ENCODE assay signal across 1 cellular context in the genomic region with DNA sequence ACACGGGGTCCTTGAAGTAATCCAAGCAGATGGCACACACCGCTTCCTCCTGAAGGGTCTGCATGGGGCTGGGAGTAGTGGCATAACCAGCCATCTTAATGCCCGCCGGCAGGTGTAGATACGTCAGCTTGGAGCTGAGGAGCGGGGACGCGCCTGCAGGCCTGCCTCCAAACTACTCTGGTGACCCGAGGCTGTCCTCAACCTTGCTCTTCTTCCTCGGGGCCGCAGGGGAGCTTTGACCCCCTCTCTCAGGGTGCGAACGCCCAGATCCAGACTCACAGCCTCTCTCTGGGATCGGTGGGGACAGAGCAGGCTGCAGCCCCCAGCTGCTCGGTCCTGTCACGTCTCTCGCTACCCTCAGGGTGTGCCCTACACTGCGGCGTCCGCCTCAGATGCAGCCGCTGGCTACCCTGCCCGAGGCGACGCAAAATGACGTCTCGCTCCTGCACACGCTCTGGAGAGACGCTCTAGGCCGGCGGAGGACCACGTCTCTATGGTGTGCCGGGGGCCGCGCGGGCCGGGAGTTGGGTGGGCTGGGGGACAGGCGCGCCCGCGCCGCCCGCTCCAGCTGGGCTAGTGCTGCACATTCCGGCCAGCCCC.
TF ChIP-seq lines count a peak whose summit lies in the region.

TRIM52 (minus strand) TSS at position 424 of the 600 bp plus-strand sequence; CDS start at position 94, 330 bp downstream.

TF ChIP-seq in GM12878, 131 proteins besides CTCF, POLR2A, EP300 and RAD21 (continued from another document and continues in another):
- no peak for TF ChIP-seq RB1 (IDR thresholded peaks at IDR 0.05; ENCODE audit: borderline replicate concordance)
- TF ChIP-seq, protein P1, sequence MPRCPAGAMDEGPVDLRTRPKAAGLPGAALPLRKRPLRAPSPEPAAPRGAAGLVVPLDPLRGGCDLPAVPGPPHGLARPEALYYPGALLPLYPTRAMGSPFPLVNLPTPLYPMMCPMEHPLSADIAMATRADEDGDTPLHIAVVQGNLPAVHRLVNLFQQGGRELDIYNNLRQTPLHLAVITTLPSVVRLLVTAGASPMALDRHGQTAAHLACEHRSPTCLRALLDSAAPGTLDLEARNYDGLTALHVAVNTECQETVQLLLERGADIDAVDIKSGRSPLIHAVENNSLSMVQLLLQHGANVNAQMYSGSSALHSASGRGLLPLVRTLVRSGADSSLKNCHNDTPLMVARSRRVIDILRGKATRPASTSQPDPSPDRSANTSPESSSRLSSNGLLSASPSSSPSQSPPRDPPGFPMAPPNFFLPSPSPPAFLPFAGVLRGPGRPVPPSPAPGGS (IDR thresholded peaks at IDR 0.05; ENCODE audit: borderline replicate concordance, insufficient read depth, low read depth, low read length, poor library complexity, severe bottlenecking): peak; percentile 61
- TF ChIP-seq ATF7 (IDR thresholded peaks at IDR 0.05; ENCODE audit: low read depth): peak; percentile 78
- no peak for TF ChIP-seq NRF1 (conservative IDR thresholded peaks at IDR 0.05; ENCODE audit: low read depth, low read length)
- TF ChIP-seq WRNIP1 (IDR thresholded peaks at IDR 0.05; ENCODE audit: borderline replicate concordance, low read depth, low read length): no peak
- TF ChIP-seq RUNX3 (IDR thresholded peaks at IDR 0.05; ENCODE audit: low read length): peak; percentile 30
- TF ChIP-seq CBFB (IDR thresholded peaks at IDR 0.05; ENCODE audit: low read depth): peak; percentile 84
- peak; percentile 61 for TF ChIP-seq PML (IDR thresholded peaks at IDR 0.05; ENCODE audit: low read length)
- TF ChIP-seq LARP7 (IDR thresholded peaks at IDR 0.05): peak; percentile 46
- no peak for TF ChIP-seq MYB (IDR thresholded peaks at IDR 0.05; ENCODE audit: borderline replicate concordance, low read depth, low read length)
- TF ChIP-seq POLR2AphosphoS5 (IDR thresholded peaks at IDR 0.05; ENCODE audit: low read length): peak; percentile 98
- TF ChIP-seq BHLHE40 (IDR thresholded peaks at IDR 0.05; ENCODE audit: borderline replicate concordance in 1 of 2, low read depth in 2 of 2, low read length in 1 of 2): peak; percentile 66 to 84
- TF ChIP-seq TARDBP (IDR thresholded peaks at IDR 0.05; ENCODE audit: borderline replicate concordance): peak; percentile 85; the same call in 1 of the 2 replicates
- TF ChIP-seq NR2C1 (IDR thresholded peaks at IDR 0.05): 0 out of 2 replicates have a peak, but pooled peaks have one; percentile 40
- TF ChIP-seq FOXK2 (IDR thresholded peaks at IDR 0.05): peak; percentile 50
- 0 out of 2 replicates have a peak, but pooled peaks have one; percentile 53 for TF ChIP-seq SMARCA5 (IDR thresholded peaks at IDR 0.05)
- TF ChIP-seq, protein P2, sequence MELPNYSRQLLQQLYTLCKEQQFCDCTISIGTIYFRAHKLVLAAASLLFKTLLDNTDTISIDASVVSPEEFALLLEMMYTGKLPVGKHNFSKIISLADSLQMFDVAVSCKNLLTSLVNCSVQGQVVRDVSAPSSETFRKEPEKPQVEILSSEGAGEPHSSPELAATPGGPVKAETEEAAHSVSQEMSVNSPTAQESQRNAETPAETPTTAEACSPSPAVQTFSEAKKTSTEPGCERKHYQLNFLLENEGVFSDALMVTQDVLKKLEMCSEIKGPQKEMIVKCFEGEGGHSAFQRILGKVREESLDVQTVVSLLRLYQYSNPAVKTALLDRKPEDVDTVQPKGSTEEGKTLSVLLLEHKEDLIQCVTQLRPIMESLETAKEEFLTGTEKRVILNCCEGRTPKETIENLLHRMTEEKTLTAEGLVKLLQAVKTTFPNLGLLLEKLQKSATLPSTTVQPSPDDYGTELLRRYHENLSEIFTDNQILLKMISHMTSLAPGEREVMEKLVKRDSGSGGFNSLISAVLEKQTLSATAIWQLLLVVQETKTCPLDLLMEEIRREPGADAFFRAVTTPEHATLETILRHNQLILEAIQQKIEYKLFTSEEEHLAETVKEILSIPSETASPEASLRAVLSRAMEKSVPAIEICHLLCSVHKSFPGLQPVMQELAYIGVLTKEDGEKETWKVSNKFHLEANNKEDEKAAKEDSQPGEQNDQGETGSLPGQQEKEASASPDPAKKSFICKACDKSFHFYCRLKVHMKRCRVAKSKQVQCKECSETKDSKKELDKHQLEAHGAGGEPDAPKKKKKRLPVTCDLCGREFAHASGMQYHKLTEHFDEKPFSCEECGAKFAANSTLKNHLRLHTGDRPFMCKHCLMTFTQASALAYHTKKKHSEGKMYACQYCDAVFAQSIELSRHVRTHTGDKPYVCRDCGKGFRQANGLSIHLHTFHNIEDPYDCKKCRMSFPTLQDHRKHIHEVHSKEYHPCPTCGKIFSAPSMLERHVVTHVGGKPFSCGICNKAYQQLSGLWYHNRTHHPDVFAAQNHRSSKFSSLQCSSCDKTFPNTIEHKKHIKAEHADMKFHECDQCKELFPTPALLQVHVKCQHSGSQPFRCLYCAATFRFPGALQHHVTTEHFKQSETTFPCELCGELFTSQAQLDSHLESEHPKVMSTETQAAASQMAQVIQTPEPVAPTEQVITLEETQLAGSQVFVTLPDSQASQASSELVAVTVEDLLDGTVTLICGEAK (IDR thresholded peaks at IDR 0.05; ENCODE audit: borderline replicate concordance): no peak; the same call in 1 of the 2 replicates
- peak; percentile 45; the same call in 1 of the 2 replicates for TF ChIP-seq ZNF207 (IDR thresholded peaks at IDR 0.05; ENCODE audit: borderline replicate concordance)
- peak; percentile 7; the same call in 1 of the 2 replicates for TF ChIP-seq BCL11A (IDR thresholded peaks at IDR 0.05; ENCODE audit: low read depth, low read length)
- peak; percentile 98 for TF ChIP-seq TAF1 (IDR thresholded peaks at IDR 0.05; ENCODE audit: borderline replicate concordance, low read depth, low read length)
- peak; percentile 95 for TF ChIP-seq SIN3A (IDR thresholded peaks at IDR 0.05; ENCODE audit: low read depth, low read length)
- TF ChIP-seq PAX5 (IDR thresholded peaks at IDR 0.05; ENCODE audit: borderline replicate concordance, low read depth, low read length): peak; percentile 62; the same call in 1 of the 2 replicates
- peak; percentile 77 for TF ChIP-seq SMAD5 (IDR thresholded peaks at IDR 0.05; ENCODE audit: low read depth)
- TF ChIP-seq GATAD2B (conservative IDR thresholded peaks at IDR 0.05; ENCODE audit: low read depth): peak; percentile 51; the same call in 1 of the 2 replicates
- TF ChIP-seq NFXL1 (IDR thresholded peaks at IDR 0.05; ENCODE audit: borderline replicate concordance): no peak
- peak; percentile 65; the same call in 1 of the 2 replicates for TF ChIP-seq TCF12 (IDR thresholded peaks at IDR 0.05; ENCODE audit: low read depth, low read length)
- peak in 1 of 2 experiments; percentile 54; a peak in 2 of 3 replicates for TF ChIP-seq EGR1 (IDR thresholded peaks at IDR 0.05; ENCODE audit: borderline replicate concordance in 1 of 2, low read depth in 2 of 2, low read length in 2 of 2)
- peak; percentile 49; the same call in 1 of the 2 replicates for TF ChIP-seq NR2F1 (conservative IDR thresholded peaks at IDR 0.05)
- TF ChIP-seq STAT1 (conservative IDR thresholded peaks at IDR 0.05): 0 out of 2 replicates have a peak, but pooled peaks have one; percentile 16
- no peak for TF ChIP-seq CBX5 (IDR thresholded peaks at IDR 0.05; ENCODE audit: low read depth)
- no peak for TF ChIP-seq SMC3 (IDR thresholded peaks at IDR 0.05; ENCODE audit: borderline replicate concordance, low read length)
- no peak for TF ChIP-seq JUND (IDR thresholded peaks at IDR 0.05; ENCODE audit: low read depth, low read length)
- TF ChIP-seq POU2F2 (IDR thresholded peaks at IDR 0.05; ENCODE audit: borderline replicate concordance, low read depth, low read length): peak; percentile 89
- no peak for TF ChIP-seq IRF5 (IDR thresholded peaks at IDR 0.05; ENCODE audit: borderline replicate concordance)
- 0 out of 2 replicates have a peak, but pooled peaks have one; percentile 42 for TF ChIP-seq CHD1 (IDR thresholded peaks at IDR 0.05; ENCODE audit: low read depth, low read length)
- TF ChIP-seq MXI1 (IDR thresholded peaks at IDR 0.05; ENCODE audit: low read depth, low read length): peak; percentile 75
- TF ChIP-seq, protein P3, sequence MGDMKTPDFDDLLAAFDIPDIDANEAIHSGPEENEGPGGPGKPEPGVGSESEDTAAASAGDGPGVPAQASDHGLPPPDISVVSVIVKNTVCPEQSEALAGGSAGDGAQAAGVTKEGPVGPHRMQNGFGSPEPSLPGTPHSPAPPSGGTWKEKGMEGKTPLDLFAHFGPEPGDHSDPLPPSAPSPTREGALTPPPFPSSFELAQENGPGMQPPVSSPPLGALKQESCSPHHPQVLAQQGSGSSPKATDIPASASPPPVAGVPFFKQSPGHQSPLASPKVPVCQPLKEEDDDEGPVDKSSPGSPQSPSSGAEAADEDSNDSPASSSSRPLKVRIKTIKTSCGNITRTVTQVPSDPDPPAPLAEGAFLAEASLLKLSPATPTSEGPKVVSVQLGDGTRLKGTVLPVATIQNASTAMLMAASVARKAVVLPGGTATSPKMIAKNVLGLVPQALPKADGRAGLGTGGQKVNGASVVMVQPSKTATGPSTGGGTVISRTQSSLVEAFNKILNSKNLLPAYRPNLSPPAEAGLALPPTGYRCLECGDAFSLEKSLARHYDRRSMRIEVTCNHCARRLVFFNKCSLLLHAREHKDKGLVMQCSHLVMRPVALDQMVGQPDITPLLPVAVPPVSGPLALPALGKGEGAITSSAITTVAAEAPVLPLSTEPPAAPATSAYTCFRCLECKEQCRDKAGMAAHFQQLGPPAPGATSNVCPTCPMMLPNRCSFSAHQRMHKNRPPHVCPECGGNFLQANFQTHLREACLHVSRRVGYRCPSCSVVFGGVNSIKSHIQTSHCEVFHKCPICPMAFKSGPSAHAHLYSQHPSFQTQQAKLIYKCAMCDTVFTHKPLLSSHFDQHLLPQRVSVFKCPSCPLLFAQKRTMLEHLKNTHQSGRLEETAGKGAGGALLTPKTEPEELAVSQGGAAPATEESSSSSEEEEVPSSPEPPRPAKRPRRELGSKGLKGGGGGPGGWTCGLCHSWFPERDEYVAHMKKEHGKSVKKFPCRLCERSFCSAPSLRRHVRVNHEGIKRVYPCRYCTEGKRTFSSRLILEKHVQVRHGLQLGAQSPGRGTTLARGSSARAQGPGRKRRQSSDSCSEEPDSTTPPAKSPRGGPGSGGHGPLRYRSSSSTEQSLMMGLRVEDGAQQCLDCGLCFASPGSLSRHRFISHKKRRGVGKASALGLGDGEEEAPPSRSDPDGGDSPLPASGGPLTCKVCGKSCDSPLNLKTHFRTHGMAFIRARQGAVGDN (IDR thresholded peaks at IDR 0.05): peak; percentile 60
- TF ChIP-seq IKZF1 (conservative IDR thresholded peaks at IDR 0.05): peak; percentile 68
- peak; percentile 79 for TF ChIP-seq BACH1 (IDR thresholded peaks at IDR 0.05; ENCODE audit: borderline replicate concordance)
- peak; percentile 41 for TF ChIP-seq SIX5 (IDR thresholded peaks at IDR 0.05; ENCODE audit: low read depth, low read length, severe bottlenecking)
- TF ChIP-seq RELA (IDR thresholded peaks at IDR 0.05; ENCODE audit: borderline replicate concordance, partially characterized antibody): peak; percentile 77
- TF ChIP-seq ZNF24 (IDR thresholded peaks at IDR 0.05): 0 out of 2 replicates have a peak, but pooled peaks have one; percentile 37
- TF ChIP-seq SRF (IDR thresholded peaks at IDR 0.05; ENCODE audit: low read depth in 2 of 2, low read length in 2 of 2): peak in 1 of 2 experiments; percentile 83; a peak in 2 of 4 replicates
- 0 out of 2 replicates have a peak, but pooled peaks have one; percentile 45 for TF ChIP-seq TBL1XR1 (IDR thresholded peaks at IDR 0.05; ENCODE audit: low read depth, low read length)
- TF ChIP-seq E2F4 (IDR thresholded peaks at IDR 0.05; ENCODE audit: low read depth, low read length): peak; percentile 34; the same call in 1 of the 2 replicates
- TF ChIP-seq, protein P4, sequence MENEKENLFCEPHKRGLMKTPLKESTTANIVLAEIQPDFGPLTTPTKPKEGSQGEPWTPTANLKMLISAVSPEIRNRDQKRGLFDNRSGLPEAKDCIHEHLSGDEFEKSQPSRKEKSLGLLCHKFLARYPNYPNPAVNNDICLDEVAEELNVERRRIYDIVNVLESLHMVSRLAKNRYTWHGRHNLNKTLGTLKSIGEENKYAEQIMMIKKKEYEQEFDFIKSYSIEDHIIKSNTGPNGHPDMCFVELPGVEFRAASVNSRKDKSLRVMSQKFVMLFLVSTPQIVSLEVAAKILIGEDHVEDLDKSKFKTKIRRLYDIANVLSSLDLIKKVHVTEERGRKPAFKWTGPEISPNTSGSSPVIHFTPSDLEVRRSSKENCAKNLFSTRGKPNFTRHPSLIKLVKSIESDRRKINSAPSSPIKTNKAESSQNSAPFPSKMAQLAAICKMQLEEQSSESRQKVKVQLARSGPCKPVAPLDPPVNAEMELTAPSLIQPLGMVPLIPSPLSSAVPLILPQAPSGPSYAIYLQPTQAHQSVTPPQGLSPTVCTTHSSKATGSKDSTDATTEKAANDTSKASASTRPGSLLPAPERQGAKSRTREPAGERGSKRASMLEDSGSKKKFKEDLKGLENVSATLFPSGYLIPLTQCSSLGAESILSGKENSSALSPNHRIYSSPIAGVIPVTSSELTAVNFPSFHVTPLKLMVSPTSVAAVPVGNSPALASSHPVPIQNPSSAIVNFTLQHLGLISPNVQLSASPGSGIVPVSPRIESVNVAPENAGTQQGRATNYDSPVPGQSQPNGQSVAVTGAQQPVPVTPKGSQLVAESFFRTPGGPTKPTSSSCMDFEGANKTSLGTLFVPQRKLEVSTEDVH (IDR thresholded peaks at IDR 0.05; ENCODE audit: low read depth, partially characterized antibody): no peak
- no peak for TF ChIP-seq ESRRA (IDR thresholded peaks at IDR 0.05; ENCODE audit: low read length)
- peak; percentile 91 for TF ChIP-seq YY1 (IDR thresholded peaks at IDR 0.05; ENCODE audit: low read depth, low read length)
- TF ChIP-seq, protein P5, sequence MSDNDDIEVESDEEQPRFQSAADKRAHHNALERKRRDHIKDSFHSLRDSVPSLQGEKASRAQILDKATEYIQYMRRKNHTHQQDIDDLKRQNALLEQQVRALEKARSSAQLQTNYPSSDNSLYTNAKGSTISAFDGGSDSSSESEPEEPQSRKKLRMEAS (IDR thresholded peaks at IDR 0.05; ENCODE audit: low read depth, low read length): peak; percentile 80
- TF ChIP-seq CREB1 (IDR thresholded peaks at IDR 0.05; ENCODE audit: low read depth): peak; percentile 98
